ENCODE assay signal across 11 cellular contexts in the genomic region with DNA sequence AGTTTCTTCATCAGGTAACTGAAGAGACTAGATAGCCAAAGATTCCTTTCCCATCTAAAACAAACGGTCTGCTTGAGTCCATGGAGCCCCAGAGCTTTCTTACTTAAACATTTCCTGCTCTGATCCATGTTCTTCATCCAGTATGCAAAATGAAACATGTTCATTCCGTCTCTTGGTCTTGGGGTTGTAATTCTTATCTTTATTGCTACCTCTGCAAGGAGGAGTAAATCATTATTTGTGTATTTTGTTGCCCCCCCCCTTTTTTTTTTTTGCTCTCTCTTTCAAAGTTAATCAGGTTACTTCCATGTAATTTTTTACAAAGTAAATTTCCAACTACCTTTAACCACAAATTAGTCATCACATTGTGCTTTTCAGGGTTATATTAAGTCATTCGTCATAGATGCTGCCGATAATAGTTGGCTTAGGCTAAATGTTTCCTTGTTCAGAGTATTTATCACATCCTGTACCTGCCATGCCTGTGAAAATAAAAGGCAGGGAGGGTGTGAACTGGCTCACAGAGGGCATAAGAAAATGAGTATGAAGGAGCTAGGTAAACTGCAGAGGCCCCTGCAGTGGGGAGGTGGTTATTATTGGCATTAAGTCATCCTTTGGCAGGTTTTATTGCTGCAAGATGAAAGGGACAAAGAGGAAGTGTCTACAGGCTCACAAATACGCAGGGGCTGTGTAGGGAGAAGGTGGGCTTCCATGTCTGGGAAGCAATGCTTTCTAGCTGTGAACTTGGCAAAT.
DNase-seq lines count a peak whose midpoint lies in the region; ATAC-seq, FAIRE-seq and TF ChIP-seq lines count a peak whose summit lies in the region.
"Had no signal": no experiment of that assay in that cellular context is flagged by ENCODE, and none has a peak within 500 bp of the region (broad histone marks: within the 10 kb centered on the region; RNA-seq: fewer than 3 reads in every experiment).

No MANE protein-coding gene starts in this region.

- peak overlapping the region; percentile 54 for H3K27ac ChIP-seq in endothelial cell of umbilical vein (ENCODE audit: insufficient read depth, low read depth, low read length)
- H3K27ac ChIP-seq in esophagus muscularis mucosa (replicated peaks in 1 of 4) = no peak overlapping the region
- H3K27ac ChIP-seq: adrenal gland, KMS-11, tibial artery had no signal

- peak overlapping the region; percentile 41 for H3K4me2 ChIP-seq in endothelial cell of umbilical vein (ENCODE audit: insufficient read depth, low read length)
- H3K4me2 ChIP-seq: KMS-11 had no signal

- no peaks in the 10 kb centered on the region for H3K27me3 Mint-ChIP-seq in T-helper 17 cell

- H3K36me3 ChIP-seq in endothelial cell of umbilical vein (ENCODE audit: control insufficient read depth in 2 of 2, extremely low read depth in 1 of 2, insufficient read depth in 2 of 2, low read length in 2 of 2) (no peaks in the 10 kb centered on the region), esophagus muscularis mucosa (no peaks in the 10 kb centered on the region)
- H3K36me3 ChIP-seq: adrenal gland, tibial artery had no signal

- no peak for TF ChIP-seq POLR2A in endothelial cell of umbilical vein (IDR thresholded peaks at IDR 0.05; ENCODE audit: low read depth, low read length)
- no peak for TF ChIP-seq POLR2A in esophagus muscularis mucosa (IDR thresholded peaks at IDR 0.05; ENCODE audit: low read depth)

- H3K79me2 ChIP-seq in endothelial cell of umbilical vein (ENCODE audit: control insufficient read depth, insufficient read depth, low read length) = no peaks in the 10 kb centered on the region

- no peak overlapping the region for H3K27ac Mint-ChIP-seq in T-helper 17 cell

- no peak for TF ChIP-seq CTCF in endothelial cell of umbilical vein (IDR thresholded peaks at IDR 0.05; ENCODE audit: extremely low read depth in 1 of 2, insufficient read depth in 1 of 2, low read depth in 1 of 2, low read length in 2 of 2)
- TF ChIP-seq CTCF in esophagus muscularis mucosa (IDR thresholded peaks at IDR 0.05) = no peak

- peaks cover 17% of the 10 kb centered on the region for H3K4me1 ChIP-seq in endothelial cell of umbilical vein (ENCODE audit: control insufficient read depth, extremely low read depth, insufficient read depth, low read length)
- peaks cover 0 to 4% (median 1%) of the 10 kb centered on the region in 4 donors for H3K4me1 ChIP-seq in esophagus muscularis mucosa
- H3K4me1 ChIP-seq: tibial artery had no signal

- no peak overlapping the region for H3K4me3 Mint-ChIP-seq in T-helper 17 cell

- intact Hi-C loops in endothelial cell of umbilical vein (cut with micrococcal nuclease) (loop anchor here (1.0 to 10.0 kb wide), 5 partner anchors 24 to 189 kb away; no protein-coding TSS in a partner anchor), head of caudate nucleus (cut with DNase I) (no loop called here), esophagus muscularis mucosa (cut with DNase I) (no loop called here)

- H3K4me3 ChIP-seq in endothelial cell of umbilical vein (replicated peaks in 1 of 3; ENCODE audit: insufficient read depth in 1 of 3, low read depth in 1 of 3, low read length in 3 of 3) (no peak overlapping the region), esophagus muscularis mucosa (no peak overlapping the region)
- H3K4me3 ChIP-seq: adrenal gland, tibial artery had no signal

- no peaks in the 10 kb centered on the region for H3K27me3 ChIP-seq in endothelial cell of umbilical vein (ENCODE audit: control insufficient read depth in 2 of 2, insufficient read depth in 2 of 2, low read length in 2 of 2)
- H3K27me3 ChIP-seq in esophagus muscularis mucosa = no peaks in the 10 kb centered on the region
- H3K27me3 ChIP-seq: adrenal gland, tibial artery had no signal

- no peaks in the 10 kb centered on the region for H3K36me3 Mint-ChIP-seq in T-helper 17 cell (ENCODE audit: low read depth)

- no peaks in the 10 kb centered on the region for H3K9me3 ChIP-seq in T-helper 17 cell (ENCODE audit: control insufficient read depth, low read length, poor library complexity, severe bottlenecking)
- no peaks in the 10 kb centered on the region for H3K9me3 ChIP-seq in endothelial cell of umbilical vein (replicated peaks; ENCODE audit: control insufficient read depth, insufficient read depth, low read length)
- no peaks in the 10 kb centered on the region for H3K9me3 ChIP-seq in esophagus muscularis mucosa
- H3K9me3 ChIP-seq: adrenal gland, tibial artery had no signal

- DNase-seq in NCI-H146 (lab: John Stamatoyannopoulos, UW) = peak; percentile 53
- DNase-seq in NCI-H146 treated with DMSO at 0.1 percent for 48 hours (lab: John Stamatoyannopoulos, UW; ENCODE audit: unreplicated experiment) = no peak
- no peak for DNase-seq in T-helper 17 cell
- peak; percentile 96 for DNase-seq in endothelial cell of umbilical vein (ENCODE audit: low read depth, low spot score)
- peak; percentile 10 for DNase-seq in stimulated activated CD4-positive, alpha-beta T cell treated with anti-CD3 and anti-CD28 coated beads, Interleukin-4, amount 100 ng/mL, for 1 hour
- DNase-seq in head of caudate nucleus = no peak
- DNase-seq in esophagus muscularis mucosa (ENCODE audit: extremely low spot score) = no peak
- DNase-seq: tibial artery had no signal

- H3K9ac ChIP-seq in endothelial cell of umbilical vein (replicated peaks; ENCODE audit: extremely low read depth, insufficient read depth, low read length) = no peak overlapping the region
- H3K9ac ChIP-seq: KMS-11 had no signal

- dilution Hi-C loops in endothelial cell of umbilical vein (cut with MboI; ENCODE audit: extremely low pct_ligation_motif_present, low sequenced_read_pairs) = no loop called here

- CTCF ChIA-PET in endothelial cell of umbilical vein (lab: Charles Lee) = interaction anchor here (0.9 to 2.0 kb wide), 6 partner anchors 11 to 1127 kb away, joined by 3 to 10 read pairs (median 6); no protein-coding TSS in a partner anchor

- WGBS in esophagus muscularis mucosa = 61% methylated on average over 5 of the region's 5 CpGs

- peak; percentile 97 for FAIRE-seq in endothelial cell of umbilical vein (lab: Jason Lieb, UNC)

- TF ChIP-seq EP300 in esophagus muscularis mucosa (IDR thresholded peaks at IDR 0.05) = no peak

- ATAC-seq in T-helper 17 cell = peak; percentile 52
- ATAC-seq in HG02852 (IDR thresholded peaks at IDR 0.05; ENCODE audit: unreplicated experiment) = no peak

- peaks cover 6% of the 10 kb centered on the region for H3K4me1 Mint-ChIP-seq in T-helper 17 cell

- no peaks in the 10 kb centered on the region for H3K9me1 ChIP-seq in endothelial cell of umbilical vein (replicated peaks; ENCODE audit: control insufficient read depth, extremely low read depth, insufficient read depth, low read length)

- POLR2A ChIA-PET in endothelial cell of umbilical vein (lab: Charles Lee) = no interaction called here

- no TSS peak for BruUV-seq in endothelial cell of umbilical vein (replicated peaks; lab: Mats Ljungman, UMichigan)

- no peaks in the 10 kb centered on the region for H4K20me1 ChIP-seq in endothelial cell of umbilical vein (replicated peaks; ENCODE audit: control insufficient read depth, extremely low read depth, insufficient read depth, low read length)

- H2AFZ ChIP-seq in endothelial cell of umbilical vein (ENCODE audit: low read depth, low read length) = no peak overlapping the region

TF ChIP-seq in endothelial cell of umbilical vein, 7 proteins besides CTCF, POLR2A, EP300 and RAD21:
- no peak for TF ChIP-seq MYC (IDR thresholded peaks at IDR 0.05; ENCODE audit: low read depth, low read length)
- TF ChIP-seq POLR2AphosphoS5 (IDR thresholded peaks at IDR 0.05; ENCODE audit: insufficient read depth, low read depth, low read length) = peak; percentile 80
- TF ChIP-seq, protein P1, sequence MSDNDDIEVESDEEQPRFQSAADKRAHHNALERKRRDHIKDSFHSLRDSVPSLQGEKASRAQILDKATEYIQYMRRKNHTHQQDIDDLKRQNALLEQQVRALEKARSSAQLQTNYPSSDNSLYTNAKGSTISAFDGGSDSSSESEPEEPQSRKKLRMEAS (IDR thresholded peaks at IDR 0.05; ENCODE audit: insufficient read depth, insufficient read length) = no peak
- peak; percentile 99 for TF ChIP-seq GATA2 (IDR thresholded peaks at IDR 0.05; ENCODE audit: insufficient read depth, insufficient read length, low read depth, low read length)
- TF ChIP-seq JUN (IDR thresholded peaks at IDR 0.05; ENCODE audit: borderline replicate concordance, insufficient read depth, insufficient read length, low read depth) = peak; percentile 95
- peak; percentile 93 for TF ChIP-seq FOS (IDR thresholded peaks at IDR 0.05; ENCODE audit: borderline replicate concordance, insufficient read depth, low read length)
- TF ChIP-seq EZH2 (IDR thresholded peaks at IDR 0.05; ENCODE audit: borderline replicate concordance, low read depth, low read length, severe bottlenecking) = no peak

Comparison
In these comparisons a context has a peak if more than half of its experiments do, and no peak if none do; other contexts are left out.
1. DNase-seq: peak in NCI-H146 (single experiment), endothelial cell of umbilical vein (single experiment) and stimulated activated CD4-positive, alpha-beta T cell treated with anti-CD3 and anti-CD28 coated beads, Interleukin-4, amount 100 ng/mL, for 1 hour (single experiment); none in NCI-H146 treated with DMSO at 0.1 percent for 48 hours (single experiment), T-helper 17 cell (0 of 3), head of caudate nucleus (0 of 42) and esophagus muscularis mucosa (single experiment).